In genomic region chrX:137164329-137164728, GRCh38 we compare ENCODE assay signal across 32 cellular contexts.
"Had no signal": no experiment of that assay in that cellular context is flagged by ENCODE, and none has a peak within 500 bp of the region (broad histone marks: within the 10 kb centered on the region; RNA-seq: fewer than 3 reads in every experiment).

No MANE protein-coding gene starts in this region.

- H3K79me2 ChIP-seq: parathyroid adenoma had no signal

- H3K36me3 ChIP-seq: neural progenitor cell, ovary, spleen, suprapubic skin, tibial artery, transverse colon, vagina had no signal

- H3K9me3 Mint-ChIP-seq: naive thymus-derived CD4-positive, alpha-beta T cell; natural killer cell; neural progenitor cell; stimulated activated memory B cell treated with anti-CD40 and anti-IgM and Interleukin-4, amounts not matched to agents 10 μg/mL and 1 μg/mL and 100 μg/mL, for 72 hours; stimulated activated naive CD8-positive, alpha-beta T cell treated with anti-CD3 and anti-CD28 coated beads, Interleukin-15, amount 100 ng/mL, for 72 hours; type B pancreatic cell had no signal

- DNase-seq: naive thymus-derived CD4-positive, alpha-beta T cell; natural killer cell; occipital lobe; ovary; posterior cingulate gyrus; psoas muscle; right cardiac atrium; spleen; stimulated activated CD4-positive, alpha-beta T cell treated with anti-CD3 and anti-CD28 coated beads, Interleukin-12 subunit alpha, Interleukin-12 subunit beta, amount 100 ng/mL, for 4 hours; stimulated activated CD4-positive, alpha-beta T cell treated with anti-CD3 and anti-CD28 coated beads, Interleukin-1b, Interleukin-23, amount 100 ng/mL, for 48 hours; stimulated activated CD4-positive, alpha-beta T cell treated with anti-CD3 and anti-CD28 coated beads, Interleukin-4, amount 100 ng/mL, for 1 hour; stimulated activated CD4-positive, alpha-beta T cell treated with anti-CD3 and anti-CD28 coated beads, Interleukin-4, amount 100 ng/mL, for 4 hours; stimulated activated CD8-positive, alpha-beta memory T cell treated with anti-CD3 and anti-CD28 coated beads, Interleukin-4, amount 100 ng/mL, for 48 hours; stimulated activated naive CD4-positive, alpha-beta T cell; stimulated activated naive CD8-positive, alpha-beta T cell treated with anti-CD3 and anti-CD28 coated beads, Interleukin-15, amount 100 ng/mL, for 72 hours; stimulated activated naive CD8-positive, alpha-beta T cell treated with anti-CD3 and anti-CD28 coated beads, Interleukin-15, Interleukin-2, amounts not matched to agents 100 U/mL and 50 U/mL, for 24 hours; substantia nigra; testis; tibial artery; transverse colon had no signal

- H3K9ac ChIP-seq: neural progenitor cell, parathyroid adenoma had no signal

- H3K9me3 ChIP-seq: ovary, psoas muscle, spleen, suprapubic skin, testis, tibial artery, transverse colon, vagina had no signal

- ATAC-seq: naive thymus-derived CD4-positive, alpha-beta T cell; natural killer cell; psoas muscle; right cardiac atrium; sciatic nerve; stimulated activated memory B cell treated with anti-CD40 and anti-IgM and Interleukin-4, amounts not matched to agents 10 μg/mL and 1 μg/mL and 100 μg/mL, for 72 hours; stimulated activated naive CD8-positive, alpha-beta T cell treated with anti-CD3 and anti-CD28 coated beads, Interleukin-15, amount 100 ng/mL, for 72 hours; stimulated activated naive CD8-positive, alpha-beta T cell treated with anti-CD3 and anti-CD28 coated beads, Interleukin-15, Interleukin-2, amounts not matched to agents 100 U/mL and 50 U/mL, for 24 hours had no signal

- H3K4me1 Mint-ChIP-seq: naive thymus-derived CD4-positive, alpha-beta T cell; natural killer cell; nephron; stimulated activated memory B cell treated with anti-CD40 and anti-IgM and Interleukin-4, amounts not matched to agents 10 μg/mL and 1 μg/mL and 100 μg/mL, for 72 hours; stimulated activated naive CD8-positive, alpha-beta T cell treated with anti-CD3 and anti-CD28 coated beads, Interleukin-15, amount 100 ng/mL, for 72 hours had no signal

- H3K27me3 ChIP-seq: neural progenitor cell, ovary, suprapubic skin, testis, tibial artery, transverse colon, vagina had no signal

- H3K27me3 Mint-ChIP-seq: stimulated activated memory B cell treated with anti-CD40 and anti-IgM and Interleukin-4, amounts not matched to agents 10 μg/mL and 1 μg/mL and 100 μg/mL, for 72 hours had no signal

- H3K36me3 Mint-ChIP-seq: naive thymus-derived CD4-positive, alpha-beta T cell; natural killer cell; neural progenitor cell; stimulated activated memory B cell treated with anti-CD40 and anti-IgM and Interleukin-4, amounts not matched to agents 10 μg/mL and 1 μg/mL and 100 μg/mL, for 72 hours; type B pancreatic cell had no signal

- H3K4me2 ChIP-seq: neural progenitor cell, smooth muscle cell had no signal

- H3K4me3 Mint-ChIP-seq: naive thymus-derived CD4-positive, alpha-beta T cell; natural killer cell; nephron; neural progenitor cell; stimulated activated memory B cell treated with anti-CD40 and anti-IgM and Interleukin-4, amounts not matched to agents 10 μg/mL and 1 μg/mL and 100 μg/mL, for 72 hours; stimulated activated naive CD8-positive, alpha-beta T cell treated with anti-CD3 and anti-CD28 coated beads, Interleukin-15, amount 100 ng/mL, for 72 hours; type B pancreatic cell had no signal

- H3K4me1 ChIP-seq: neural progenitor cell, parathyroid adenoma, psoas muscle, spleen, suprapubic skin, testis, tibial artery, transverse colon, vagina had no signal

- H3K27ac ChIP-seq: neural progenitor cell, ovary, parathyroid adenoma, psoas muscle, skin epidermis, spleen, suprapubic skin, testis, tibial artery, transverse colon, vagina had no signal

- H3K27ac Mint-ChIP-seq: naive thymus-derived CD4-positive, alpha-beta T cell; natural killer cell; nephron; neural progenitor cell; progenitor cell of endocrine pancreas; stimulated activated memory B cell treated with anti-CD40 and anti-IgM and Interleukin-4, amounts not matched to agents 10 μg/mL and 1 μg/mL and 100 μg/mL, for 72 hours; stimulated activated naive CD8-positive, alpha-beta T cell treated with anti-CD3 and anti-CD28 coated beads, Interleukin-15, amount 100 ng/mL, for 72 hours; type B pancreatic cell had no signal

- H2AFZ ChIP-seq: neural progenitor cell, parathyroid adenoma had no signal

- H3K4me3 ChIP-seq: neural progenitor cell, ovary, psoas muscle, skin epidermis, smooth muscle cell, spleen, suprapubic skin, testis, tibial artery, transverse colon, vagina had no signal

- FAIRE-seq: urothelium cell line had no signal
